ENCODE assay signal across 10 cellular contexts in genomic region chr2:219499555-219499954, GRCh38. TPM values are rescaled to one million over a fixed set of nuclear protein-coding genes. Genes with fewer than 3 reads are reported as not detected.
DNase-seq lines count a peak whose midpoint lies in the region; ATAC-seq, FAIRE-seq and TF ChIP-seq lines count a peak whose summit lies in the region.
"Had no signal": no experiment of that assay in that cellular context is flagged by ENCODE, and none has a peak within 500 bp of the region (broad histone marks: within the 10 kb centered on the region; RNA-seq: fewer than 3 reads in every experiment).

No MANE protein-coding gene starts in this region.

- CTCF ChIA-PET in activated CD4-positive, alpha-beta T cell treated with anti-CD3 and anti-CD28 coated beads for 36 hours (lab: Charles Lee), result interaction anchor here (0.6 to 7.2 kb wide), 10 partner anchors 9 to 112 kb away, joined by 3 to 128 read pairs (median 4); partner anchors contain the start of gene DNPEP

- H3K4me2 ChIP-seq in keratinocyte (ENCODE audit: control insufficient read depth, extremely low read depth, insufficient read depth, low read depth, low read length), result peak overlapping the region; percentile 98

- H3K27me3 ChIP-seq in keratinocyte (ENCODE audit: control insufficient read depth, extremely low read depth, insufficient read depth, low read length) (peaks cover 39% of the 10 kb centered on the region), stomach (peaks cover 0 to 33% (median 19%) of the 10 kb centered on the region in 3 donors)

- ATAC-seq in activated CD4-positive, alpha-beta T cell treated with anti-CD3 and anti-CD28 coated beads for 36 hours, result no peak
- no peak for ATAC-seq in activated T-helper 17 cell treated with anti-CD3 and anti-CD28 coated beads, Interleukin-2, amount 50 U/mL, for 72 hours (replicated peaks)

- H3K79me2 ChIP-seq in keratinocyte (ENCODE audit: control insufficient read depth, insufficient read depth, low read length), result peaks cover 7% of the 10 kb centered on the region

- intact Hi-C loops in activated CD4-positive, alpha-beta T cell treated with anti-CD3 and anti-CD28 coated beads for 36 hours (cut with DNase I, micrococcal nuclease), result loop anchor here (2.0 to 5.0 kb wide), 5 partner anchors 53 to 1229 kb away; partner anchors contain the start of genes AAMP (in 1 of the 2), GLB1L (in 1 of the 2), PNKD (in 1 of the 2) and STK16 (in 1 of the 2)
- intact Hi-C loops in stomach (cut with DNase I; ENCODE audit: low total_unique reads), result no loop called here

- H3K27ac Mint-ChIP-seq in activated CD4-positive, alpha-beta T cell treated with anti-CD3 and anti-CD28 coated beads for 36 hours, result peak overlapping the region; percentile 72
- H3K27ac Mint-ChIP-seq in activated T-helper 17 cell treated with anti-CD3 and anti-CD28 coated beads, Interleukin-2, amount 50 U/mL, for 72 hours, result peak overlapping the region; percentile 87

- no peaks in the 10 kb centered on the region for H3K9me3 ChIP-seq in keratinocyte (ENCODE audit: control insufficient read depth, low read depth, low read length)
- no peaks in the 10 kb centered on the region for H3K9me3 ChIP-seq in stomach

- dilution Hi-C loops in keratinocyte (cut with MboI; ENCODE audit: extremely low pct_ligation_motif_present, low sequenced_read_pairs), result no loop called here

- H3K4me3 Mint-ChIP-seq in activated CD4-positive, alpha-beta T cell treated with anti-CD3 and anti-CD28 coated beads for 36 hours, result peak overlapping the region; percentile 86
- H3K4me3 Mint-ChIP-seq in activated T-helper 17 cell treated with anti-CD3 and anti-CD28 coated beads, Interleukin-2, amount 50 U/mL, for 72 hours, result peak overlapping the region; percentile 92

- peaks cover 2 to 9% of the 10 kb centered on the region in 2 experiments for H3K36me3 ChIP-seq in keratinocyte (ENCODE audit: control insufficient read depth in 2 of 2, extremely low read depth in 1 of 2, insufficient read depth in 2 of 2, low read length in 2 of 2)
- H3K36me3 ChIP-seq in stomach, result peaks cover 7 to 36% (median 33%) of the 10 kb centered on the region in 4 donors

- POLR2A ChIA-PET in activated CD4-positive, alpha-beta T cell treated with anti-CD3 and anti-CD28 coated beads for 36 hours (lab: Charles Lee), result interaction anchor here (0.5 kb wide), 1 partner anchor 77 kb away, joined by 3 read pairs; no protein-coding TSS in a partner anchor

- peaks cover 10% of the 10 kb centered on the region for H3K36me3 Mint-ChIP-seq in activated CD4-positive, alpha-beta T cell treated with anti-CD3 and anti-CD28 coated beads for 36 hours (ENCODE audit: low read depth)
- peaks cover 47% of the 10 kb centered on the region for H3K36me3 Mint-ChIP-seq in activated T-helper 17 cell treated with anti-CD3 and anti-CD28 coated beads, Interleukin-2, amount 50 U/mL, for 72 hours (ENCODE audit: low read depth)

- H3K9me3 Mint-ChIP-seq in activated CD4-positive, alpha-beta T cell treated with anti-CD3 and anti-CD28 coated beads for 36 hours (ENCODE audit: low read depth), result no peaks in the 10 kb centered on the region
- no peaks in the 10 kb centered on the region for H3K9me3 Mint-ChIP-seq in activated T-helper 17 cell treated with anti-CD3 and anti-CD28 coated beads, Interleukin-2, amount 50 U/mL, for 72 hours

- H2AFZ ChIP-seq in keratinocyte (ENCODE audit: control insufficient read depth, low read length), result no peak overlapping the region

- WGBS in stomach, 5 donors, result 30 to 69% (median 61%) methylated on average over 1 of the region's 1 CpG

- H3K4me1 Mint-ChIP-seq in activated CD4-positive, alpha-beta T cell treated with anti-CD3 and anti-CD28 coated beads for 36 hours, result peaks cover 38% of the 10 kb centered on the region
- peaks cover 21% of the 10 kb centered on the region for H3K4me1 Mint-ChIP-seq in activated T-helper 17 cell treated with anti-CD3 and anti-CD28 coated beads, Interleukin-2, amount 50 U/mL, for 72 hours

- no peak for FAIRE-seq in keratinocyte (lab: Jason Lieb, UNC)

- TF ChIP-seq CTCF in keratinocyte (optimal IDR thresholded peaks at IDR 0.05 in 1 of 3, IDR thresholded peaks at IDR 0.05 in 1 of 3, conservative IDR thresholded peaks at IDR 0.05 in 1 of 3; ENCODE audit: extremely low read depth in 1 of 3, insufficient read depth in 2 of 3, low read length in 3 of 3) (no peak), stomach (IDR thresholded peaks at IDR 0.05) (no peak)

- TF ChIP-seq EP300 in stomach (IDR thresholded peaks at IDR 0.05), result no peak

- TF ChIP-seq POLR2A in stomach (IDR thresholded peaks at IDR 0.05), result no peak

- peak overlapping the region; percentile 62 to 83 (median 80) for H3K4me3 ChIP-seq in keratinocyte (ENCODE audit: control insufficient read depth in 2 of 3, extremely low read depth in 1 of 3, insufficient read depth in 2 of 3, low read depth in 1 of 3, low read length in 3 of 3)
- H3K4me3 ChIP-seq in stomach, result peak overlapping the region; percentile 67 to 76 (median 70)

- no peaks in the 10 kb centered on the region for H3K9me1 ChIP-seq in keratinocyte (ENCODE audit: control insufficient read depth, extremely low read depth, insufficient read depth, low read length)

- H3K27ac ChIP-seq in keratinocyte (ENCODE audit: control insufficient read depth, insufficient read depth, low read length) (peak overlapping the region; percentile 79), stomach (peak overlapping the region in 2 of 5 donors; percentile 98 to 99)

- DNase-seq in activated CD4-positive, alpha-beta T cell treated with anti-CD3 and anti-CD28 coated beads for 36 hours, result no peak
- no peak for DNase-seq in activated CD4-positive, alpha-beta T cell treated with anti-CD3 and anti-CD28 coated beads, Interleukin-2, amount 50 U/mL, for 1 hour
- DNase-seq in keratinocyte (ENCODE audit: low read depth, low spot score) (no peak), stomach (no peak), NCI-H1694 treated with DMSO at 0.1 percent for 48 hours (lab: John Stamatoyannopoulos, UW) (no peak), kidney tubule cell (ENCODE audit: low spot score) (no peak), NCI-H2029 (lab: John Stamatoyannopoulos, UW) (no peak)
- DNase-seq: NCI-H2029 treated with DMSO at 0.1 percent for 48 hours, nucleus accumbens had no signal

- no peaks in the 10 kb centered on the region for H4K20me1 ChIP-seq in keratinocyte (ENCODE audit: control insufficient read depth, extremely low read depth, insufficient read depth, low read length)

- H3K27me3 Mint-ChIP-seq in activated CD4-positive, alpha-beta T cell treated with anti-CD3 and anti-CD28 coated beads for 36 hours, result peaks cover 32% of the 10 kb centered on the region
- H3K27me3 Mint-ChIP-seq in activated T-helper 17 cell treated with anti-CD3 and anti-CD28 coated beads, Interleukin-2, amount 50 U/mL, for 72 hours, result peaks cover 17% of the 10 kb centered on the region

- H3K9ac ChIP-seq in keratinocyte (ENCODE audit: control insufficient read depth, extremely low read depth, insufficient read depth, low read length), result peak overlapping the region; percentile 89

- H3K4me1 ChIP-seq in keratinocyte (ENCODE audit: control insufficient read depth, extremely low read depth, insufficient read depth, low read length) (peaks cover 15% of the 10 kb centered on the region), stomach (peaks cover 21 to 56% (median 47%) of the 10 kb centered on the region in 4 donors)

RNA-seq across cellular contexts. Expression of gene GMPPA, which starts 0.9 kb away (rescaled TPM):
- total RNA-seq in activated CD4-positive, alpha-beta T cell treated with anti-CD3 and anti-CD28 coated beads for 36 hours, result 10 to 100 TPM; 35.2 to 35.5 TPM
- total RNA-seq in activated T-helper 17 cell treated with anti-CD3 and anti-CD28 coated beads, Interleukin-2, amount 50 U/mL, for 72 hours, result 10 to 100 TPM; 31.7 to 36.3 TPM
- polyA plus RNA-seq in keratinocyte (50.6 to 63.4 TPM (median 57.6 TPM) in 3 replicates), stomach (10 to 100 TPM; 29.9 to 84.8 (median 58.2) TPM)
- polyA plus RNA-seq in keratinocyte (2011; ENCODE audit: low read depth), result 4.1 TPM
- polyA plus RNA-seq in keratinocyte (2011; cell fraction: cytosol; rRNA removed), result 50.5 and 53.2 TPM in 2 replicates
- 64.4 and 79.0 TPM in 2 replicates for polyA plus RNA-seq in keratinocyte (2011; cell fraction: nucleus; rRNA removed)
- polyA plus RNA-seq in keratinocyte (2012; ENCODE audit: low replicate concordance), result 25.4 and 39.5 TPM in 2 replicates
- polyA minus RNA-seq in keratinocyte, result 66.2 to 112 TPM (median 83.0 TPM) in 3 replicates
- 50.5 TPM for polyA minus RNA-seq in keratinocyte (2011; cell fraction: cytosol; rRNA and poly(A)+ RNA removed)
- polyA minus RNA-seq in keratinocyte (2011; cell fraction: nucleus; rRNA and poly(A)+ RNA removed), result 23.8 and 26.3 TPM in 2 replicates
- total RNA-seq in stomach, result 100 to 1,000 TPM in 1 of 5 donors, 10 to 100 TPM in 4; 16.5 to 185 (median 24.2) TPM

RNA-seq across cellular contexts. Expression of gene ASIC4, which starts 14.7 kb away (rescaled TPM):
- not detected for total RNA-seq in activated CD4-positive, alpha-beta T cell treated with anti-CD3 and anti-CD28 coated beads for 36 hours
- under 1 TPM in 1 of 2 donors, not detected in 1; 0.56 TPM for total RNA-seq in activated T-helper 17 cell treated with anti-CD3 and anti-CD28 coated beads, Interleukin-2, amount 50 U/mL, for 72 hours
- not detected in 3 replicates for polyA plus RNA-seq in keratinocyte
- polyA plus RNA-seq in keratinocyte (2011; ENCODE audit: low read depth), result not detected
- polyA plus RNA-seq in keratinocyte (2011; cell fraction: cytosol; rRNA removed), result not detected in 2 replicates
- polyA plus RNA-seq in keratinocyte (2011; cell fraction: nucleus; rRNA removed), result 0.05 TPM in 1 of 2 replicates, not detected in the other
- 0.11 TPM in 1 of 2 replicates, not detected in the other for polyA plus RNA-seq in keratinocyte (2012; ENCODE audit: low replicate concordance)
- polyA minus RNA-seq in keratinocyte, result not detected in 3 replicates
- polyA minus RNA-seq in keratinocyte (2011; cell fraction: cytosol; rRNA and poly(A)+ RNA removed), result not detected
- polyA minus RNA-seq in keratinocyte (2011; cell fraction: nucleus; rRNA and poly(A)+ RNA removed), result not detected in 2 replicates
- 10 to 100 TPM in 1 of 5 donors, 1 to 10 TPM in 1, not detected in 3; 2.0 to 11.0 TPM for total RNA-seq in stomach
- polyA plus RNA-seq in stomach, result not detected

RNA-seq across cellular contexts. Expression of gene CHPF, which starts 44.1 kb away (rescaled TPM):
- 10 to 100 TPM; 14.1 to 17.1 TPM for total RNA-seq in activated CD4-positive, alpha-beta T cell treated with anti-CD3 and anti-CD28 coated beads for 36 hours
- 10 to 100 TPM; 14.0 to 27.6 TPM for total RNA-seq in activated T-helper 17 cell treated with anti-CD3 and anti-CD28 coated beads, Interleukin-2, amount 50 U/mL, for 72 hours
- 24.4 to 63.7 TPM (median 50.9 TPM) in 3 replicates for polyA plus RNA-seq in keratinocyte
- 12.2 TPM for polyA plus RNA-seq in keratinocyte (2011; ENCODE audit: low read depth)
- polyA plus RNA-seq in keratinocyte (2011; cell fraction: cytosol; rRNA removed), result 23.4 and 59.7 TPM in 2 replicates
- polyA plus RNA-seq in keratinocyte (2011; cell fraction: nucleus; rRNA removed), result 82.1 and 134 TPM in 2 replicates
- polyA plus RNA-seq in keratinocyte (2012; ENCODE audit: low replicate concordance), result 67.0 and 81.8 TPM in 2 replicates
- 24.4 to 61.4 TPM (median 36.5 TPM) in 3 replicates for polyA minus RNA-seq in keratinocyte
- polyA minus RNA-seq in keratinocyte (2011; cell fraction: cytosol; rRNA and poly(A)+ RNA removed), result 159 TPM
- polyA minus RNA-seq in keratinocyte (2011; cell fraction: nucleus; rRNA and poly(A)+ RNA removed), result 132 and 181 TPM in 2 replicates
- total RNA-seq in stomach, result 100 to 1,000 TPM in 1 of 5 donors, 10 to 100 TPM in 4; 28.0 to 119 (median 83.4) TPM
- 10 to 100 TPM; 10.8 to 32.9 (median 27.2) TPM for polyA plus RNA-seq in stomach

RNA-seq across cellular contexts. Expression of gene TMEM198, which starts 44.3 kb away (rescaled TPM):
- total RNA-seq in activated CD4-positive, alpha-beta T cell treated with anti-CD3 and anti-CD28 coated beads for 36 hours, result 1 to 10 TPM; 2.4 to 2.7 TPM
- total RNA-seq in activated T-helper 17 cell treated with anti-CD3 and anti-CD28 coated beads, Interleukin-2, amount 50 U/mL, for 72 hours, result 1 to 10 TPM; 3.7 to 5.1 TPM
- polyA plus RNA-seq in keratinocyte, result 0.81 to 1.5 TPM (median 0.82 TPM) in 3 replicates
- not detected for polyA plus RNA-seq in keratinocyte (2011; ENCODE audit: low read depth)
- polyA plus RNA-seq in keratinocyte (2011; cell fraction: cytosol; rRNA removed), result 0.32 and 0.44 TPM in 2 replicates
- polyA plus RNA-seq in keratinocyte (2011; cell fraction: nucleus; rRNA removed), result 10.9 and 11.5 TPM in 2 replicates
- 0.61 and 0.83 TPM in 2 replicates for polyA plus RNA-seq in keratinocyte (2012; ENCODE audit: low replicate concordance)
- 0.13 to 1.1 TPM (median 0.26 TPM) in 3 replicates for polyA minus RNA-seq in keratinocyte
- polyA minus RNA-seq in keratinocyte (2011; cell fraction: cytosol; rRNA and poly(A)+ RNA removed), result not detected
- 0.42 and 0.70 TPM in 2 replicates for polyA minus RNA-seq in keratinocyte (2011; cell fraction: nucleus; rRNA and poly(A)+ RNA removed)
- total RNA-seq in stomach, result 1 to 10 TPM in 2 of 5 donors, under 1 TPM in 1, not detected in 2; 0.92 to 7.5 (median 2.7) TPM
- 1 to 10 TPM; 1.4 to 4.7 (median 2.1) TPM for polyA plus RNA-seq in stomach
